ENCODE assay signal across 23 cellular contexts in the genomic region with DNA sequence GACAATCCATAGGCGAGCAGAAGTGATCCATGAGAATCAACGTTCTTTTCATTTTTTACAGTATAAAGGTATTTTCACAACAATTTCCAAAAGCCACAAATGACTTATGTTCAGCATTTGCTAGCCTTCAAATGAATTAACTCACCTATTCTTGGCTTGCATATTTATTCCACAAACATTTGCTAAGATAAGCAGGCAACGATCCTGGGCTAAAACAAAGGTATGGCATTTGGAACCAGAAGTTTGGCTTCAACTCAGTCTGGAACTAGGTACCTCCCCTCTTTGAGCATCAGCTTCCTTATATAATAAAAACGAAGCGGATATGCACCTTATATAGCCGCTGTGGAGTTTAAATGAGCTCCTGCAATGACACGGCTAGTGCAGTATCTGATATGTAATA. TPM values are rescaled to one million over a fixed set of nuclear protein-coding genes. Genes with fewer than 3 reads are reported as not detected.
"Had no signal": no experiment of that assay in that cellular context is flagged by ENCODE, and none has a peak within 500 bp of the region (broad histone marks: within the 10 kb centered on the region; RNA-seq: fewer than 3 reads in every experiment).

No MANE protein-coding gene starts in this region.

- H3K9me3 ChIP-seq: SJCRH30 had no signal

- H3K4me3 ChIP-seq: SJCRH30 had no signal

- DNase-seq: Karpas-422; KG1; MM.1S; NCI-H1092 treated with DMSO at 0.1 percent for 48 hours; NCI-H1436; NCI-H187; NCI-H2029; NCI-H2081 treated with DMSO at 0.1 percent for 48 hours; NCI-H2171; NCI-H226; NCI-H446; NCI-H510A; NCI-H524 treated with DMSO at 0.1 percent for 48 hours; NCI-H69; NCI-H774; NK-92 treated with Interleukin-12 subunit alpha and Interleukin-12 subunit beta, amount 100 ng/mL, for 24 hours; PC-3; SHP77 treated with DMSO at 0.1 percent for 48 hours; SJCRH30 had no signal

- H3K27ac ChIP-seq: SJCRH30 had no signal

- H3K27me3 ChIP-seq: SJCRH30 had no signal

- ATAC-seq: Panc1, PC-3, Right ventricle myocardium inferior, SK-N-SH treated with all-trans-retinoic acid at 6 μM for 48 hours had no signal

- H3K36me3 ChIP-seq: SJCRH30 had no signal

RNA-seq across cellular contexts. Expression of a gene that starts 20.5 kb away (rescaled TPM):
- total RNA-seq: HT-29 had no signal
